In genomic region chr9:23145467-23145866, GRCh38 we compare ENCODE assay signal across 8 cellular contexts.
"Had no signal": no experiment of that assay in that cellular context is flagged by ENCODE, and none has a peak within 500 bp of the region (broad histone marks: within the 10 kb centered on the region; RNA-seq: fewer than 3 reads in every experiment).

No MANE protein-coding gene starts in this region.

- DNase-seq: GM23248, GOT3, H7, H9, HCEC 1CT, HFFc6 had no signal

- H3K27ac ChIP-seq: GM23248 had no signal

- H3K36me3 ChIP-seq: HAP-1 had no signal

- H3K4me1 ChIP-seq: HAP-1 had no signal

- H3K9me3 ChIP-seq: HAP-1 had no signal

- H3K4me3 ChIP-seq: GM23248, GM23338, HAP-1 had no signal

- H3K9ac ChIP-seq: GM23248 had no signal

- H3K4me2 ChIP-seq: GM23338 had no signal
